In genomic region chr15:63466378-63467192, GRCh38 we compare ENCODE assay signal across 1 cellular context.
TF ChIP-seq lines count a peak whose summit lies in the region.

No MANE protein-coding gene starts in this region.

TF ChIP-seq in HepG2, 621 proteins besides CTCF, POLR2A, EP300 and RAD21 (continued from another document and continues in another):
- no peak for TF ChIP-seq TBL1XR1 (IDR thresholded peaks at IDR 0.05; ENCODE audit: borderline replicate concordance, low read length, partially characterized antibody)
- no peak for TF ChIP-seq CREB3 (CRISPR knock-in tag; IDR thresholded peaks at IDR 0.05)
- no peak for TF ChIP-seq SNAI1 (CRISPR knock-in tag; IDR thresholded peaks at IDR 0.05; ENCODE audit: borderline replicate concordance)
- TF ChIP-seq ZSCAN25 (CRISPR knock-in tag; IDR thresholded peaks at IDR 0.05), result no peak
- no peak for TF ChIP-seq AGO2 (optimal IDR thresholded peaks at IDR 0.05; ENCODE audit: low read depth, low read length)
- TF ChIP-seq E2F5 (CRISPR knock-in tag; conservative IDR thresholded peaks at IDR 0.05), result no peak
- TF ChIP-seq ZBTB46 (CRISPR knock-in tag; IDR thresholded peaks at IDR 0.05; ENCODE audit: borderline replicate concordance), result no peak
- TF ChIP-seq NONO (IDR thresholded peaks at IDR 0.05), result no peak
- TF ChIP-seq NONO (CRISPR knock-in tag; conservative IDR thresholded peaks at IDR 0.05), result no peak
- peak; percentile 57; the same call in 1 of the 2 replicates for TF ChIP-seq POGK (CRISPR knock-in tag; conservative IDR thresholded peaks at IDR 0.05)
- TF ChIP-seq RBFOX2 (IDR thresholded peaks at IDR 0.05; ENCODE audit: low read depth, low read length), result no peak
- peak; percentile 96 for TF ChIP-seq MLXIP (CRISPR knock-in tag; IDR thresholded peaks at IDR 0.05; ENCODE audit: borderline replicate concordance)
- peak; percentile 36; the same call in 1 of the 2 replicates for TF ChIP-seq ZNF687 (CRISPR knock-in tag; IDR thresholded peaks at IDR 0.05)
- no peak for TF ChIP-seq ZNF253 (CRISPR knock-in tag; IDR thresholded peaks at IDR 0.05; ENCODE audit: borderline replicate concordance)
- no peak; the same call in 1 of the 2 replicates for TF ChIP-seq E2F2 (CRISPR knock-in tag; IDR thresholded peaks at IDR 0.05; ENCODE audit: borderline replicate concordance)
- TF ChIP-seq ZNF704 (CRISPR knock-in tag; IDR thresholded peaks at IDR 0.05; ENCODE audit: borderline replicate concordance), result no peak
- no peak for TF ChIP-seq SALL2 (CRISPR knock-in tag; IDR thresholded peaks at IDR 0.05)
- no peak for TF ChIP-seq NFATC3 (CRISPR knock-in tag; IDR thresholded peaks at IDR 0.05)
- TF ChIP-seq HMGXB4 (CRISPR knock-in tag; IDR thresholded peaks at IDR 0.05; ENCODE audit: borderline replicate concordance in 1 of 2, low read depth in 1 of 2), result peak; percentile 55 to 78
- no peak; the same call in 1 of the 2 replicates for TF ChIP-seq SAFB2 (CRISPR knock-in tag; IDR thresholded peaks at IDR 0.05; ENCODE audit: borderline replicate concordance, low read depth)
- no peak for TF ChIP-seq ZNF839 (CRISPR knock-in tag; IDR thresholded peaks at IDR 0.05; ENCODE audit: borderline replicate concordance)
- no peak for TF ChIP-seq ZNF251 (CRISPR knock-in tag; IDR thresholded peaks at IDR 0.05)
- no peak; the same call in 1 of the 2 replicates for TF ChIP-seq ZNF33B (CRISPR knock-in tag; IDR thresholded peaks at IDR 0.05)
- no peak; the same call in 1 of the 2 replicates for TF ChIP-seq YEATS4 (CRISPR knock-in tag; IDR thresholded peaks at IDR 0.05; ENCODE audit: borderline replicate concordance)
- TF ChIP-seq ZNF619 (CRISPR knock-in tag; IDR thresholded peaks at IDR 0.05), result no peak; the same call in 1 of the 2 replicates
- peak; percentile 64; the same call in 1 of the 2 replicates for TF ChIP-seq FOXJ3 (CRISPR knock-in tag; IDR thresholded peaks at IDR 0.05; ENCODE audit: borderline replicate concordance)
- no peak for TF ChIP-seq NR2F6 (IDR thresholded peaks at IDR 0.05)
- TF ChIP-seq NR2F6 (CRISPR knock-in tag; IDR thresholded peaks at IDR 0.05), result peak; percentile 52; the same call in 1 of the 2 replicates
- no peak for TF ChIP-seq CBX2 (IDR thresholded peaks at IDR 0.05; ENCODE audit: low read depth, low read length)
- TF ChIP-seq CBX2 (CRISPR knock-in tag; IDR thresholded peaks at IDR 0.05; ENCODE audit: low read depth), result no peak
- no peak for TF ChIP-seq SNAPC5 (CRISPR knock-in tag; IDR thresholded peaks at IDR 0.05; ENCODE audit: borderline replicate concordance)
- TF ChIP-seq MYPOP (CRISPR knock-in tag; IDR thresholded peaks at IDR 0.05), result peak; percentile 88; the same call in 1 of the 2 replicates
- no peak for TF ChIP-seq JARID2 (CRISPR knock-in tag; IDR thresholded peaks at IDR 0.05; ENCODE audit: insufficient replicate concordance)
- peak; percentile 60 for TF ChIP-seq ZMYM3 (CRISPR knock-in tag; IDR thresholded peaks at IDR 0.05)
- TF ChIP-seq FOXO1 (CRISPR knock-in tag; IDR thresholded peaks at IDR 0.05), result peak; percentile 59; the same call in 1 of the 2 replicates
- TF ChIP-seq ZNF274 (CRISPR knock-in tag; IDR thresholded peaks at IDR 0.05), result 0 out of 2 replicates have a peak, but pooled peaks have one; percentile 46
- peak; percentile 62 for TF ChIP-seq ARNT2 (CRISPR knock-in tag; IDR thresholded peaks at IDR 0.05; ENCODE audit: low read depth)
- no peak for TF ChIP-seq MIER2 (CRISPR knock-in tag; IDR thresholded peaks at IDR 0.05)
- no peak for TF ChIP-seq STAT5B (CRISPR knock-in tag; IDR thresholded peaks at IDR 0.05)
- TF ChIP-seq LCORL (IDR thresholded peaks at IDR 0.05), result no peak
- peak; percentile 75 for TF ChIP-seq LCORL (CRISPR knock-in tag; IDR thresholded peaks at IDR 0.05)
- TF ChIP-seq RFXANK (CRISPR knock-in tag; IDR thresholded peaks at IDR 0.05), result no peak
- TF ChIP-seq ZNF850 (CRISPR knock-in tag; conservative IDR thresholded peaks at IDR 0.05), result no peak
- TF ChIP-seq ZNF639 (CRISPR knock-in tag; conservative IDR thresholded peaks at IDR 0.05), result no peak
